In genomic region chr5:42599106-42599505, GRCh38 we compare ENCODE assay signal across 27 cellular contexts.
"Had no signal": no experiment of that assay in that cellular context is flagged by ENCODE, and none has a peak within 500 bp of the region (broad histone marks: within the 10 kb centered on the region; RNA-seq: fewer than 3 reads in every experiment).

No MANE protein-coding gene starts in this region.

- H3K4me1 Mint-ChIP-seq: naive thymus-derived CD8-positive, alpha-beta T cell; neural progenitor cell had no signal

- H3K4me3 ChIP-seq: heart right ventricle, hepatocyte, left lung, lung, neural progenitor cell, right atrium auricular region, skin epidermis, stomach, suprapubic skin, thoracic aorta, tibial artery, upper lobe of right lung had no signal

- H3K36me3 Mint-ChIP-seq: memory B cell; naive thymus-derived CD8-positive, alpha-beta T cell; neural progenitor cell; stimulated activated naive B cell treated with anti-CD40 and anti-IgM and Interleukin-4, amounts not matched to agents 10 μg/mL and 1 μg/mL and 100 μg/mL, for 72 hours had no signal

- H3K4me3 Mint-ChIP-seq: memory B cell; naive thymus-derived CD8-positive, alpha-beta T cell; nephron; neural progenitor cell; stimulated activated naive B cell treated with anti-CD40 and anti-IgM and Interleukin-4, amounts not matched to agents 10 μg/mL and 1 μg/mL and 100 μg/mL, for 72 hours had no signal

- H3K36me3 ChIP-seq: heart right ventricle, left lung, neural progenitor cell, neutrophil, right atrium auricular region, stomach, suprapubic skin, thoracic aorta, tibial artery, upper lobe of right lung had no signal

- H3K27me3 ChIP-seq: heart right ventricle, hepatocyte, left lung, neural progenitor cell, neutrophil, right atrium auricular region, stomach, suprapubic skin, tibial artery, upper lobe of right lung had no signal

- H3K27me3 Mint-ChIP-seq: memory B cell; stimulated activated naive B cell treated with anti-CD40 and anti-IgM and Interleukin-4, amounts not matched to agents 10 μg/mL and 1 μg/mL and 100 μg/mL, for 72 hours had no signal

- H3K9me3 ChIP-seq: heart right ventricle, left lung, neutrophil, right atrium auricular region, stomach, suprapubic skin, thoracic aorta, tibial artery, upper lobe of right lung had no signal

- DNase-seq: heart right ventricle; islet precursor cell; left lung; midbrain; naive thymus-derived CD8-positive, alpha-beta T cell; occipital lobe; stimulated activated CD4-positive, alpha-beta T cell treated with anti-CD3 and anti-CD28 coated beads, Interleukin-12 subunit alpha, Interleukin-12 subunit beta, amount 100 ng/mL, for 4 hours; stimulated activated CD4-positive, alpha-beta T cell treated with anti-CD3 and anti-CD28 coated beads, Interleukin-15, amount 100 ng/mL, for 24 hours; stimulated activated CD4-positive, alpha-beta T cell treated with anti-CD3 and anti-CD28 coated beads, Interleukin-2, amount 100 ng/mL, for 24 hours; stimulated activated CD4-positive, alpha-beta T cell treated with anti-CD3 and anti-CD28 coated beads, Interleukin-4, amount 100 ng/mL, for 1 hour; stimulated activated naive B cell treated with anti-CD40 and anti-IgM and Interleukin-4, amounts not matched to agents 10 μg/mL and 1 μg/mL and 100 μg/mL, for 72 hours; stimulated activated naive CD8-positive, alpha-beta T cell treated with anti-CD3 and anti-CD28 coated beads, Interleukin-15, Interleukin-2, amounts not matched to agents 100 U/mL and 50 U/mL, for 24 hours; stomach; tibial artery; upper lobe of right lung had no signal

- H3K9me3 Mint-ChIP-seq: naive thymus-derived CD8-positive, alpha-beta T cell; nephron; neural progenitor cell; stimulated activated naive B cell treated with anti-CD40 and anti-IgM and Interleukin-4, amounts not matched to agents 10 μg/mL and 1 μg/mL and 100 μg/mL, for 72 hours had no signal

- H3K27ac Mint-ChIP-seq: memory B cell; naive thymus-derived CD8-positive, alpha-beta T cell; nephron; neural progenitor cell; stimulated activated naive B cell treated with anti-CD40 and anti-IgM and Interleukin-4, amounts not matched to agents 10 μg/mL and 1 μg/mL and 100 μg/mL, for 72 hours had no signal

- H3K27ac ChIP-seq: heart right ventricle, hepatocyte, left lung, neural progenitor cell, neutrophil, parathyroid adenoma, right atrium auricular region, skin epidermis, stomach, suprapubic skin, thoracic aorta, tibial artery, upper lobe of right lung had no signal

- H3K4me1 ChIP-seq: left lung, neural progenitor cell, upper lobe of right lung had no signal

- ATAC-seq: heart right ventricle; naive thymus-derived CD8-positive, alpha-beta T cell; sciatic nerve; stimulated activated naive B cell treated with anti-CD40 and anti-IgM and Interleukin-4, amounts not matched to agents 10 μg/mL and 1 μg/mL and 100 μg/mL, for 72 hours; stimulated activated naive CD8-positive, alpha-beta T cell treated with anti-CD3 and anti-CD28 coated beads, Interleukin-15, Interleukin-2, amounts not matched to agents 100 U/mL and 50 U/mL, for 24 hours; upper lobe of right lung had no signal
